ENCODE assay signal across 20 cellular contexts in the genomic region with DNA sequence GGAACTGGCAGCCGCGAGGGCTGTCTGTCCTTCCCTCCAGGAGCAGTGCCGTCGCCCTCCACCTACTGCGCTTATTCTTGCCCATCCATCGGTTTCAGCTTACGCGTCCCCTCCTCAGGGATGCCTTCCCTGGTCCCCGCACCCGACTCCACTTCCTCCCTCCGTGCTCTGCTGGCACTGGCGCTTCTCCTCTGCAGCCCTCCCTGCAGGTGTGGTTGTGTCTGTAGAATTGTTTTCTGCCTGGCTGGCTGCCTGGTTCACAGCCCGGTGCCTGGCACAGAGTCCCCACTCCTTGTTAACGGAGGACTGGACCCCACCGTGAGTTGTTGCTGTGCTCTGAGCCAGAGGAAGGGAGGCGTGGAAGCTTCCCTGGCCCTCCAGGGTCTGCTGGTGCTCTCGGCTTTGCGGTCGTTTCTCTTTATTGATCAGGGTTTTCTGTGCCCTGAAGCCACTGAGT. TPM values are rescaled to one million over a fixed set of nuclear protein-coding genes. Genes with fewer than 3 reads are reported as not detected.
DNase-seq lines count a peak whose midpoint lies in the region; ATAC-seq, FAIRE-seq and TF ChIP-seq lines count a peak whose summit lies in the region.
"Had no signal": no experiment of that assay in that cellular context is flagged by ENCODE, and none has a peak within 500 bp of the region (broad histone marks: within the 10 kb centered on the region; RNA-seq: fewer than 3 reads in every experiment).

No MANE protein-coding gene starts in this region.

- no peak overlapping the region for H4K91ac ChIP-seq in mesenchymal stem cell (ENCODE audit: low read length)

- intact Hi-C loops in thyroid gland (cut with DNase I): no loop called here

- H3K27ac Mint-ChIP-seq in CD4-positive, CD25-positive, alpha-beta regulatory T cell: peak overlapping the region; percentile 68 to 81 (median 71)
- peak overlapping the region; percentile 72 for H3K27ac Mint-ChIP-seq in chondrocyte (ENCODE audit: unreplicated experiment)
- H3K27ac Mint-ChIP-seq in neural progenitor cell: peak overlapping the region; percentile 74
- H3K27ac Mint-ChIP-seq: activated B cell treated with CpG ODN at 0.5 μM for 24 hours had no signal

- H3K79me1 ChIP-seq in mesenchymal stem cell (replicated peaks; ENCODE audit: low read length, poor library complexity, severe bottlenecking): peaks cover 12% of the 10 kb centered on the region

- H3K4ac ChIP-seq in mesenchymal stem cell (ENCODE audit: low read depth in 1 of 2, low read length in 2 of 2): no peak overlapping the region

- no peak overlapping the region for H3K4me3 ChIP-seq in CD4-positive, CD25-positive, alpha-beta regulatory T cell (ENCODE audit: low read depth, low read length)
- no peak overlapping the region for H3K4me3 ChIP-seq in neural progenitor cell
- H3K4me3 ChIP-seq in thyroid gland (replicated peaks in 1 of 3): no peak overlapping the region
- H3K4me3 ChIP-seq in mesenchymal stem cell (ENCODE audit: insufficient read depth in 1 of 2, low read depth in 1 of 2, low read length in 2 of 2): no peak overlapping the region
- H3K4me3 ChIP-seq in small intestine (ENCODE audit: low read depth in 1 of 2, low read length in 2 of 2): no peak overlapping the region
- H3K4me3 ChIP-seq: K562, vagina had no signal

- no peak for DNase-seq in CD4-positive, CD25-positive, alpha-beta regulatory T cell
- no peak for DNase-seq in chondrocyte (ENCODE audit: low spot score)
- no peak for DNase-seq in neural progenitor cell (ENCODE audit: low spot score)
- DNase-seq in thyroid gland: no peak
- no peak for DNase-seq in mesenchymal stem cell
- DNase-seq in small intestine: no peak
- no peak for DNase-seq in GM13976 (ENCODE audit: low spot score)
- DNase-seq: activated B cell treated with CpG ODN at 0.5 μM for 24 hours; activated T-cell treated with anti-CD3 and anti-CD28 coated beads, Interleukin-2, amount 50 U/mL, for 1 hour; NCI-H1105; NCI-H226; SW 1271 had no signal

- no peak overlapping the region for H2BK15ac ChIP-seq in mesenchymal stem cell (ENCODE audit: low read depth, poor library complexity, severe bottlenecking)

- H4K20me1 ChIP-seq in neural progenitor cell (ENCODE audit: low read depth): peaks cover 87% of the 10 kb centered on the region

- H2AFZ ChIP-seq in neural progenitor cell (replicated peaks) (no peak overlapping the region), mesenchymal stem cell (ENCODE audit: low read depth, low read length) (no peak overlapping the region)

- H3K9me3 Mint-ChIP-seq in CD4-positive, CD25-positive, alpha-beta regulatory T cell: no peaks in the 10 kb centered on the region
- H3K9me3 Mint-ChIP-seq in chondrocyte (ENCODE audit: low read depth) (no peaks in the 10 kb centered on the region), neural progenitor cell (no peaks in the 10 kb centered on the region)
- H3K9me3 Mint-ChIP-seq: activated B cell treated with CpG ODN at 0.5 μM for 24 hours had no signal

- no peak overlapping the region for H3K27ac ChIP-seq in CD4-positive, CD25-positive, alpha-beta regulatory T cell (ENCODE audit: insufficient read depth, low read length, poor library complexity, severe bottlenecking)
- H3K27ac ChIP-seq in neural progenitor cell (no peak overlapping the region), thyroid gland (no peak overlapping the region), mesenchymal stem cell (ENCODE audit: low read length, poor library complexity, severe bottlenecking) (no peak overlapping the region), small intestine (ENCODE audit: low read depth in 1 of 2, low read length in 1 of 2) (no peak overlapping the region)
- H3K27ac ChIP-seq: brain microvascular endothelial cell, C4-2B, vagina had no signal

- no peak overlapping the region for H2BK12ac ChIP-seq in mesenchymal stem cell (ENCODE audit: low read length in 2 of 2)

- H3K18ac ChIP-seq in mesenchymal stem cell (ENCODE audit: low read depth in 1 of 2, low read length in 2 of 2): no peak overlapping the region

- peaks cover 43% of the 10 kb centered on the region for H3K36me3 ChIP-seq in CD4-positive, CD25-positive, alpha-beta regulatory T cell (ENCODE audit: control insufficient read depth, insufficient read depth, low read length)
- H3K36me3 ChIP-seq in neural progenitor cell (no peaks in the 10 kb centered on the region), thyroid gland (peaks cover 27 to 33% of the 10 kb centered on the region in 2 donors), mesenchymal stem cell (ENCODE audit: control insufficient read depth in 1 of 2, insufficient read depth in 2 of 2, low read depth in 1 of 2, low read length in 2 of 2) (peaks cover 43 to 56% of the 10 kb centered on the region in 2 experiments), small intestine (ENCODE audit: control insufficient read depth in 2 of 2, insufficient read depth in 2 of 2, low read length in 2 of 2) (peaks cover 16 to 17% of the 10 kb centered on the region in 2 donors)

- H3K4me1 ChIP-seq in CD4-positive, CD25-positive, alpha-beta regulatory T cell (ENCODE audit: control insufficient read depth, insufficient read depth, low read length, poor library complexity, severe bottlenecking): peaks cover 21% of the 10 kb centered on the region
- peaks cover 10% of the 10 kb centered on the region for H3K4me1 ChIP-seq in neural progenitor cell
- H3K4me1 ChIP-seq in thyroid gland: peaks cover 18 to 38% of the 10 kb centered on the region in 2 donors
- H3K4me1 ChIP-seq in mesenchymal stem cell (ENCODE audit: control insufficient read depth, insufficient read depth, low read depth, low read length): peaks cover 47% of the 10 kb centered on the region
- peaks cover 4 to 5% of the 10 kb centered on the region in 2 donors for H3K4me1 ChIP-seq in small intestine (ENCODE audit: control insufficient read depth in 2 of 2, insufficient read depth in 1 of 2, low read depth in 1 of 2, low read length in 1 of 2)

- no peaks in the 10 kb centered on the region for H3F3A ChIP-seq in neural progenitor cell (ENCODE audit: low read depth)

- H3K23ac ChIP-seq in mesenchymal stem cell (ENCODE audit: low read length in 2 of 2): peak overlapping the region in 1 of 2 experiments; percentile 38

- H3K14ac ChIP-seq in mesenchymal stem cell (ENCODE audit: low read length in 2 of 2): no peak overlapping the region

- WGBS in thyroid gland, 2 donors: 66 to 72% methylated on average over 19 of the region's 19 CpGs
- WGBS in mesenchymal stem cell: 92% methylated on average over 19 of the region's 19 CpGs
- WGBS in small intestine, 3 donors: 72 to 82% (median 79%) methylated on average over 19 of the region's 19 CpGs

- H2AK5ac ChIP-seq in mesenchymal stem cell (ENCODE audit: low read length, severe bottlenecking): no peak overlapping the region

- no peak overlapping the region for H4K8ac ChIP-seq in mesenchymal stem cell (ENCODE audit: low read length)

- H3K9ac ChIP-seq in neural progenitor cell: no peak overlapping the region
- no peak overlapping the region for H3K9ac ChIP-seq in mesenchymal stem cell (ENCODE audit: low read length)

- peaks cover 4% of the 10 kb centered on the region for H3K36me3 Mint-ChIP-seq in CD4-positive, CD25-positive, alpha-beta regulatory T cell
- H3K36me3 Mint-ChIP-seq in chondrocyte (ENCODE audit: low read depth): peaks cover 8% of the 10 kb centered on the region
- H3K36me3 Mint-ChIP-seq in neural progenitor cell: peaks cover 9% of the 10 kb centered on the region

- no peak overlapping the region for H2BK5ac ChIP-seq in mesenchymal stem cell (ENCODE audit: low read depth, low read length, poor library complexity, severe bottlenecking)

- no peak for FAIRE-seq in small intestine (lab: Jason Lieb, UNC)
- FAIRE-seq: K562 had no signal

- H3K79me2 ChIP-seq in neural progenitor cell (ENCODE audit: low read depth): peaks cover 72% of the 10 kb centered on the region

- ATAC-seq in CD4-positive, CD25-positive, alpha-beta regulatory T cell (ENCODE audit: low read depth in 2 of 2): no peak
- ATAC-seq: K562 had no signal

- no peak for TF ChIP-seq RAD21 in Ishikawa (IDR thresholded peaks at IDR 0.05; ENCODE audit: low read depth)

- peaks cover 12 to 56% (median 41%) of the 10 kb centered on the region in 4 donors for H3K4me1 Mint-ChIP-seq in CD4-positive, CD25-positive, alpha-beta regulatory T cell
- H3K4me1 Mint-ChIP-seq in chondrocyte (ENCODE audit: low read depth) (peaks cover 53% of the 10 kb centered on the region), neural progenitor cell (peaks cover 41% of the 10 kb centered on the region)

- TF ChIP-seq CTCF in chondrocyte (IDR thresholded peaks at IDR 0.05) (no peak), neural progenitor cell (IDR thresholded peaks at IDR 0.05) (no peak), thyroid gland (IDR thresholded peaks at IDR 0.05) (no peak), GM13976 (IDR thresholded peaks at IDR 0.05; ENCODE audit: borderline replicate concordance, control extremely low read depth, extremely low read depth, insufficient read depth, missing control alignments) (no peak)

- no peak for TF ChIP-seq POLR2A in thyroid gland (IDR thresholded peaks at IDR 0.05)

- H3K27me3 Mint-ChIP-seq in CD4-positive, CD25-positive, alpha-beta regulatory T cell: peaks cover 4% of the 10 kb centered on the region
- no peaks in the 10 kb centered on the region for H3K27me3 Mint-ChIP-seq in chondrocyte (ENCODE audit: low read depth)
- H3K27me3 Mint-ChIP-seq in neural progenitor cell (ENCODE audit: insufficient read depth, low read depth): peaks cover 2% of the 10 kb centered on the region
- H3K27me3 Mint-ChIP-seq: activated B cell treated with CpG ODN at 0.5 μM for 24 hours had no signal

- H3K27me3 ChIP-seq in CD4-positive, CD25-positive, alpha-beta regulatory T cell (ENCODE audit: control insufficient read depth, insufficient read depth, low read length): no peaks in the 10 kb centered on the region
- H3K27me3 ChIP-seq in neural progenitor cell (no peaks in the 10 kb centered on the region), thyroid gland (no peaks in the 10 kb centered on the region), mesenchymal stem cell (ENCODE audit: control insufficient read depth in 1 of 2, insufficient read depth in 1 of 2, low read length in 2 of 2) (no peaks in the 10 kb centered on the region), small intestine (ENCODE audit: control insufficient read depth in 2 of 2, insufficient read depth in 2 of 2, low read length in 2 of 2) (no peaks in the 10 kb centered on the region)
- H3K27me3 ChIP-seq: brain microvascular endothelial cell, vagina had no signal

- no peaks in the 10 kb centered on the region for H3K9me3 ChIP-seq in CD4-positive, CD25-positive, alpha-beta regulatory T cell (ENCODE audit: control insufficient read depth in 2 of 2, low read length in 2 of 2)
- H3K9me3 ChIP-seq in neural progenitor cell (ENCODE audit: low read depth) (no peaks in the 10 kb centered on the region), thyroid gland (no peaks in the 10 kb centered on the region), mesenchymal stem cell (ENCODE audit: control insufficient read depth, low read length) (no peaks in the 10 kb centered on the region), small intestine (ENCODE audit: control insufficient read depth, low read depth) (no peaks in the 10 kb centered on the region)
- H3K9me3 ChIP-seq: vagina had no signal

- H3K4me2 ChIP-seq in neural progenitor cell: no peak overlapping the region
- H3K4me2 ChIP-seq in mesenchymal stem cell (ENCODE audit: low read length, poor library complexity, severe bottlenecking): no peak overlapping the region

- no peak overlapping the region for H2BK120ac ChIP-seq in mesenchymal stem cell (ENCODE audit: low read depth, low read length)

- no peak for TF ChIP-seq EP300 in Ishikawa (IDR thresholded peaks at IDR 0.05; ENCODE audit: borderline replicate concordance)

- in situ Hi-C loops in GM13976 (cut with MboI; ENCODE audit: low sequenced_read_pairs, unreplicated experiment): no loop called here

- peak overlapping the region in 2 of 4 donors; percentile 43 to 63 for H3K4me3 Mint-ChIP-seq in CD4-positive, CD25-positive, alpha-beta regulatory T cell
- H3K4me3 Mint-ChIP-seq in chondrocyte (ENCODE audit: unreplicated experiment) (no peak overlapping the region), neural progenitor cell (no peak overlapping the region)
- H3K4me3 Mint-ChIP-seq: activated B cell treated with CpG ODN at 0.5 μM for 24 hours had no signal

RNA-seq across cellular contexts. Expression of gene NTMT1, which starts 5.7 kb away (rescaled TPM):
- 37.4 TPM for total RNA-seq in CD4-positive, CD25-positive, alpha-beta regulatory T cell
- 10 to 100 TPM; 41.9 to 56.7 (median 52.8) TPM for polyA plus RNA-seq in CD4-positive, CD25-positive, alpha-beta regulatory T cell
- total RNA-seq in chondrocyte: 32.6 to 37.4 TPM (median 34.4 TPM) in 3 replicates
- total RNA-seq in neural progenitor cell (ENCODE audit: low replicate concordance): 22.2 and 29.8 TPM in 2 replicates
- 10 to 100 TPM; 19.6 to 28.4 (median 22.6) TPM for total RNA-seq in thyroid gland
- 38.5 TPM for polyA plus RNA-seq in mesenchymal stem cell (2013, experiment 1 of 2)
- 39.6 TPM for polyA plus RNA-seq in mesenchymal stem cell (2013, experiment 2 of 2)
- 10 to 100 TPM; 42.5 to 64.3 (median 43.2) TPM for polyA plus RNA-seq in small intestine

RNA-seq across cellular contexts. Expression of gene ASB6, which starts 10.2 kb away (rescaled TPM):
- total RNA-seq in CD4-positive, CD25-positive, alpha-beta regulatory T cell: 27.8 TPM
- polyA plus RNA-seq in CD4-positive, CD25-positive, alpha-beta regulatory T cell: 10 to 100 TPM; 21.7 to 26.9 (median 23.7) TPM
- 17.4 to 18.1 TPM (median 17.7 TPM) in 3 replicates for total RNA-seq in chondrocyte
- 9.2 and 21.1 TPM in 2 replicates for total RNA-seq in neural progenitor cell (ENCODE audit: low replicate concordance)
- 10 to 100 TPM; 21.7 to 29.2 (median 24.0) TPM for total RNA-seq in thyroid gland
- polyA plus RNA-seq in mesenchymal stem cell (2013, experiment 1 of 2): 11.6 TPM
- 11.6 TPM for polyA plus RNA-seq in mesenchymal stem cell (2013, experiment 2 of 2)
- polyA plus RNA-seq in small intestine: 10 to 100 TPM; 11.9 to 14.9 (median 14.1) TPM

RNA-seq across cellular contexts. Expression of gene C9orf50, which starts 10.8 kb away (rescaled TPM):
- total RNA-seq in CD4-positive, CD25-positive, alpha-beta regulatory T cell: not detected
- not detected for polyA plus RNA-seq in CD4-positive, CD25-positive, alpha-beta regulatory T cell
- total RNA-seq in chondrocyte (0.30 to 0.39 TPM (median 0.38 TPM) in 3 replicates), neural progenitor cell (ENCODE audit: low replicate concordance) (not detected in 2 replicates), thyroid gland (not detected)
- 0.03 TPM for polyA plus RNA-seq in mesenchymal stem cell (2013, experiment 1 of 2)
- 0.04 TPM for polyA plus RNA-seq in mesenchymal stem cell (2013, experiment 2 of 2)
- under 1 TPM in 1 of 3 donors, not detected in 2; 0.09 TPM for polyA plus RNA-seq in small intestine
- total RNA-seq: activated B cell treated with CpG ODN at 0.5 μM for 24 hours, Daoy, K562, mononuclear cell, pulmonary artery endothelial cell, vagina had no signal
- polyA plus RNA-seq: K562 had no signal

RNA-seq across cellular contexts. Expression of gene PRRX2, which starts 33.7 kb away (rescaled TPM):
- total RNA-seq in CD4-positive, CD25-positive, alpha-beta regulatory T cell: not detected
- not detected for polyA plus RNA-seq in CD4-positive, CD25-positive, alpha-beta regulatory T cell
- 4.9 to 5.7 TPM (median 5.0 TPM) in 3 replicates for total RNA-seq in chondrocyte
- 1.5 and 5.2 TPM in 2 replicates for total RNA-seq in neural progenitor cell (ENCODE audit: low replicate concordance)
- total RNA-seq in thyroid gland: 10 to 100 TPM in 2 of 4 donors, 1 to 10 TPM in 2; 2.9 to 10.6 (median 8.1) TPM
- polyA plus RNA-seq in mesenchymal stem cell (2013, experiment 1 of 2): 19.5 TPM
- polyA plus RNA-seq in mesenchymal stem cell (2013, experiment 2 of 2): 20.1 TPM
- 1 to 10 TPM in 1 of 3 donors, not detected in 2; 1.8 TPM for polyA plus RNA-seq in small intestine
- total RNA-seq: activated B cell treated with CpG ODN at 0.5 μM for 24 hours, K562, mononuclear cell, pulmonary artery endothelial cell had no signal
